ENCODE assay signal across 8 cellular contexts in the genomic region with DNA sequence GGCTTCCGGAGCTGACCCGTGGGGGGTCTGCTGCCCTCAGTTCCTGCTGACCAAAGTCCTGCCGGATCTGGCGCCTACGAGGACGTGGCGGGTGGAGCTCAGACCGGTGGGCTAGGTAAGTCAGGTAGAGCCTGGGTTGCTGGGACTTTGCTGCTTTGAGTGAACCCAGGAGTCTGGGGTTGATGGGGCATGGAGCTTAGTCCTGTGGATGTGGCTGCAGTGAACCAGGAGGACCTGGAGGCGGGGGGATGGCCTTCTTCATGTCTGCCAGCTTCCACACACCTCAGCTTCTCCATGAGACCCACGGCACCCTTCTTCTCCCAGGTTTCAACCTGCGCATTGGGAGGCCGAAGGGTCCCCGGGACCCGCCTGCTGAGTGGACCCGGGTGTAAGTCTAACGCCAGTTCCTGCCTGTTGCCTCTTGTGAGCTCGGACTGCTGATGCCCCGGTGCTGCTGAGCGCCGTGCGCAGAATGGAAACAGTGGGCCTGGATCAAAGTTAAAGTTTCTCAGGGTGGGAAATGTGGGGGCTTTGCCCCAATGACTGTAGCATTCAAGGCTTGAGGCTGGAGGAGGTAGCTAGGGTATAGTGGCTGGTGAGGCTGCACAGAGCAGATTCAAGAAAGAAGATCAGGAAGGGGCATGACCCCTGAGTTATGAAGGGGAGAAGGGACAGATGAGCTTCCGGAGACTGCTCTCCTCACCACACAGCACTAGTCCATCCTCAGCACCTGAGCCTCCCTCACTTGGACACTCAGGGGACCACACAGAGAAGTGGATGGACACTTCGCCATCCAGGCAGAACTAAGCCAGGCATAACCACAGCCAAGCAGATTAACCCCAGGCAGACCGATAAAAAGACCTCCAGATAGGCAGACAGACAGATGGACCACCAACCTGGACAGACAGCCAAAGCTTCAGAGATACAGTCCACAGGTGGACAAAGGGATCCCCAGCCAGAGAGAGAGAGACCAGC. TPM values are rescaled to one million over a fixed set of nuclear protein-coding genes. Genes with fewer than 3 reads are reported as not detected.
A peak's percentile ranks its signal among the peaks of the same experiment; 100 is the strongest.
DNase-seq lines count a peak whose midpoint lies in the region; ATAC-seq lines count a peak whose summit lies in the region.

No MANE protein-coding gene starts in this region.

- 64 to 66% methylated on average over 24 of the region's 24 CpGs for WGBS in ectodermal cell, 2 experiments

- H3K4me1 ChIP-seq in ectodermal cell (ENCODE audit: control insufficient read depth, insufficient read depth, low read length) (peaks cover 3% of the 10 kb centered on the region), neuron (ENCODE audit: insufficient read depth, low read length) (peaks cover 5% of the 10 kb centered on the region)

- no peak for DNase-seq in Jurkat, Clone E6-1 (ENCODE audit: low read depth, low spot score)
- no peak for DNase-seq in A172 (ENCODE audit: low spot score)
- DNase-seq in NCI-H1105 (lab: John Stamatoyannopoulos, UW): no peak
- no peak for DNase-seq in SW480 (ENCODE audit: low spot score)

- no peaks in the 10 kb centered on the region for H3K27me3 ChIP-seq in ectodermal cell (ENCODE audit: control insufficient read depth, insufficient read depth, low read length, poor library complexity, severe bottlenecking)
- H3K27me3 ChIP-seq in neuron (ENCODE audit: insufficient read depth, low read length): no peaks in the 10 kb centered on the region

- ATAC-seq in GM18909 (IDR thresholded peaks at IDR 0.05; ENCODE audit: poor library complexity, unreplicated experiment) (peak; percentile 7), HG03095 (IDR thresholded peaks at IDR 0.05; ENCODE audit: unreplicated experiment) (no peak)

- H3K36me3 ChIP-seq in ectodermal cell (ENCODE audit: control insufficient read depth, insufficient read depth, low read length): no peaks in the 10 kb centered on the region
- H3K36me3 ChIP-seq in neuron (ENCODE audit: insufficient read depth, low read length): peaks cover 2% of the 10 kb centered on the region

- H2AFZ ChIP-seq in neuron (ENCODE audit: low read depth, low read length): peak overlapping the region; percentile 89

- H3K9me3 ChIP-seq in ectodermal cell (ENCODE audit: control insufficient read depth, low read length) (no peaks in the 10 kb centered on the region), neuron (ENCODE audit: low read length) (peaks cover 5% of the 10 kb centered on the region)

- peak overlapping the region; percentile 61 for H3K4me3 ChIP-seq in Jurkat, Clone E6-1 (ENCODE audit: low read length)
- H3K4me3 ChIP-seq in ectodermal cell (ENCODE audit: insufficient read depth, low read depth, low read length): peak overlapping the region; percentile 72
- H3K4me3 ChIP-seq in neuron (ENCODE audit: low read length): peak overlapping the region; percentile 55

- no peak overlapping the region for H3K27ac ChIP-seq in ectodermal cell (ENCODE audit: insufficient read depth, low read depth, low read length, poor library complexity, severe bottlenecking)

RNA-seq across cellular contexts. Expression of a gene that starts 17.3 kb away (rescaled TPM):
- 47.0 TPM for polyA plus RNA-seq in Jurkat, Clone E6-1 (2012; ENCODE audit: insufficient read depth, insufficient read length)
- 16.4 TPM for polyA plus RNA-seq in ectodermal cell (2013, experiment 1 of 4)
- 17.1 TPM for polyA plus RNA-seq in ectodermal cell (2013, experiment 2 of 4)
- 22.3 TPM for polyA plus RNA-seq in ectodermal cell (2013, experiment 3 of 4)
- 17.9 TPM for polyA plus RNA-seq in ectodermal cell (2013, experiment 4 of 4)
- total RNA-seq in A172 (2014; rRNA removed; shearing (Covaris generic)): 21.0 and 25.9 TPM in 2 replicates

RNA-seq across cellular contexts. Expression of a gene that starts 30.4 kb away (rescaled TPM):
- 168 TPM for polyA plus RNA-seq in Jurkat, Clone E6-1 (2012; ENCODE audit: insufficient read depth, insufficient read length)
- 56.0 TPM for polyA plus RNA-seq in ectodermal cell (2013, experiment 1 of 4)
- 52.9 TPM for polyA plus RNA-seq in ectodermal cell (2013, experiment 2 of 4)
- 40.4 TPM for polyA plus RNA-seq in ectodermal cell (2013, experiment 3 of 4)
- polyA plus RNA-seq in ectodermal cell (2013, experiment 4 of 4): 50.7 TPM
- total RNA-seq in A172 (2014; rRNA removed; shearing (Covaris generic)): 139 and 142 TPM in 2 replicates
